Comparison of ENCODE assay signal across 31 cellular contexts in genomic region chr7:112887976-112888375, GRCh38.
"Had no signal": no experiment of that assay in that cellular context is flagged by ENCODE, and none has a peak within 500 bp of the region (broad histone marks: within the 10 kb centered on the region; RNA-seq: fewer than 3 reads in every experiment).

No MANE protein-coding gene starts in this region.

- H3K4me1 Mint-ChIP-seq: activated CD4-positive, alpha-beta memory T cell treated with anti-CD3 and anti-CD28 coated beads, Interleukin-2, amount 10 ng/mL, durations not matched to agents 7 days and 5 days; activated CD8-positive, alpha-beta memory T cell treated with anti-CD3 and anti-CD28 coated beads, Interleukin-2, amount 10 ng/mL, durations not matched to agents 7 days and 5 days; activated naive CD8-positive, alpha-beta T cell treated with anti-CD3 and anti-CD28 coated beads, Interleukin-2, amount 10 ng/mL, durations not matched to agents 7 days and 5 days had no signal

- H3K4me3 Mint-ChIP-seq: activated CD4-positive, alpha-beta memory T cell treated with anti-CD3 and anti-CD28 coated beads, Interleukin-2, amount 10 ng/mL, durations not matched to agents 7 days and 5 days; activated CD8-positive, alpha-beta memory T cell treated with anti-CD3 and anti-CD28 coated beads, Interleukin-2, amount 10 ng/mL, durations not matched to agents 7 days and 5 days; activated naive CD4-positive, alpha-beta T cell treated with anti-CD3 and anti-CD28 coated beads, Interleukin-2, amount 50 U/mL, for 24 hours; activated naive CD8-positive, alpha-beta T cell treated with anti-CD3 and anti-CD28 coated beads, Interleukin-2, amount 10 ng/mL, durations not matched to agents 7 days and 5 days; activated T-cell treated with anti-CD3 and anti-CD28 coated beads, Interleukin-2, amount 50 U/mL, for 72 hours; activated T-helper 17 cell treated with anti-CD3 and anti-CD28 coated beads, Interleukin-2, amount 50 U/mL, for 72 hours; central memory CD8-positive, alpha-beta T cell had no signal

- H3K27me3 Mint-ChIP-seq: activated CD4-positive, alpha-beta memory T cell treated with anti-CD3 and anti-CD28 coated beads, Interleukin-2, amount 10 ng/mL, durations not matched to agents 7 days and 5 days; activated CD8-positive, alpha-beta memory T cell treated with anti-CD3 and anti-CD28 coated beads, Interleukin-2, amount 10 ng/mL, durations not matched to agents 7 days and 5 days; activated naive CD4-positive, alpha-beta T cell treated with anti-CD3 and anti-CD28 coated beads, Interleukin-2, amount 50 U/mL, for 24 hours; activated naive CD8-positive, alpha-beta T cell treated with anti-CD3 and anti-CD28 coated beads, Interleukin-2, amount 10 ng/mL, durations not matched to agents 7 days and 5 days; activated T-helper 17 cell treated with anti-CD3 and anti-CD28 coated beads, Interleukin-2, amount 50 U/mL, for 72 hours; central memory CD8-positive, alpha-beta T cell had no signal

- H3K9me3 Mint-ChIP-seq: activated naive CD4-positive, alpha-beta T cell treated with anti-CD3 and anti-CD28 coated beads, Interleukin-2, amount 50 U/mL, for 24 hours; activated T-helper 17 cell treated with anti-CD3 and anti-CD28 coated beads, Interleukin-2, amount 50 U/mL, for 72 hours; central memory CD8-positive, alpha-beta T cell had no signal

- H3K27ac Mint-ChIP-seq: activated CD4-positive, alpha-beta memory T cell treated with anti-CD3 and anti-CD28 coated beads, Interleukin-2, amount 10 ng/mL, durations not matched to agents 7 days and 5 days; activated CD8-positive, alpha-beta memory T cell treated with anti-CD3 and anti-CD28 coated beads, Interleukin-2, amount 10 ng/mL, durations not matched to agents 7 days and 5 days; activated naive CD4-positive, alpha-beta T cell treated with anti-CD3 and anti-CD28 coated beads, Interleukin-2, amount 50 U/mL, for 24 hours; activated naive CD8-positive, alpha-beta T cell treated with anti-CD3 and anti-CD28 coated beads, Interleukin-2, amount 10 ng/mL, durations not matched to agents 7 days and 5 days; activated T-cell treated with anti-CD3 and anti-CD28 coated beads, Interleukin-2, amount 50 U/mL, for 72 hours; activated T-helper 17 cell treated with anti-CD3 and anti-CD28 coated beads, Interleukin-2, amount 50 U/mL, for 72 hours had no signal

- DNase-seq: activated CD4-positive, alpha-beta memory T cell treated with anti-CD3 and anti-CD28 coated beads, Interleukin-2, amount 10 ng/mL, durations not matched to agents 7 days and 5 days; activated CD4-positive, alpha-beta T cell treated with anti-CD3 and anti-CD28 coated beads for 1 hour; activated CD4-positive, alpha-beta T cell treated with anti-CD3 and anti-CD28 coated beads for 48 hours; activated CD4-positive, CD25-positive, alpha-beta regulatory T cell; activated CD8-positive, alpha-beta memory T cell treated with anti-CD3 and anti-CD28 coated beads for 24 hours; activated CD8-positive, alpha-beta memory T cell treated with anti-CD3 and anti-CD28 coated beads, Interleukin-2, amount 10 ng/mL, durations not matched to agents 7 days and 5 days; activated gamma-delta T cell; activated naive CD4-positive, alpha-beta T cell treated with Interleukin-2 at 50 U/mL for 16 hours; activated naive CD8-positive, alpha-beta T cell treated with anti-CD3 and anti-CD28 coated beads, Interleukin-2, amount 10 ng/mL, durations not matched to agents 7 days and 5 days; activated T-cell treated with anti-CD3 and anti-CD28 coated beads, Interleukin-2, amount 50 U/mL, for 1 hour; activated T-cell treated with anti-CD3 and anti-CD28 coated beads, Interleukin-2, amount 50 U/mL, for 72 hours; amygdala; Karpas-422; NCI-H1105; NCI-H1417 treated with DMSO at 0.1 percent for 48 hours; NCI-H187 treated with DMSO at 0.1 percent for 48 hours; NCI-H2081; NCI-H2171 treated with DMSO at 0.1 percent for 48 hours; NCI-H2227 treated with DMSO at 0.1 percent for 48 hours; NCI-H446; NCI-H510A treated with DMSO at 0.1 percent for 48 hours; NCI-H69; OCI-M1; Right ventricle myocardium superior; SW 1271; T-helper 1 cell; T-helper 2 cell; T-helper 9 cell had no signal

- ATAC-seq: activated CD8-positive, alpha-beta memory T cell treated with anti-CD3 and anti-CD28 coated beads, Interleukin-2, amount 10 ng/mL, durations not matched to agents 7 days and 5 days; activated T-cell treated with anti-CD3 and anti-CD28 coated beads, Interleukin-2, amount 50 U/mL, for 72 hours; activated T-helper 17 cell treated with anti-CD3 and anti-CD28 coated beads, Interleukin-2, amount 50 U/mL, for 72 hours had no signal
